Comparison of ENCODE assay signal across 8 cellular contexts in the genomic region with DNA sequence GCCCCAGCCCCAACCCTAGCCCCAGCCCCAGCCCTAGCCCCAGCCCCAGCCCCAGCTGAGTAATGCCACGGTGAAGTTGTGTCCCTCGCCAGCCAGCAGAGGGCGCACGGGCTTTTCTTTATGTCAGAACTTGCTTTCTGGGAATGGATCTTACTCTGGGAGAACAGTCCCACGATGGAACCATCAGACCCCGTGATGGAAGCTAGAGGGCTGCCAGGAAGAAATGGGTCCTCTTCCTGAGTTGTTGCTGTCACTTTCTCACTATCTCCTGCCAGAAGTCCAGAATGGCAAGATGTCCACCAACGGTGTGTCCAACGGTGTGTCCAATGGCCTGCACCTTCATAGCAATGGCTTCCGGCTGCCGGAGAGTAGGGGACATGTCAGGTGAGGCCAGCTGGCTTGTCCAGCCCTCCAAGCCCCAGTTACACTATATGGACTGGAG. TPM values are rescaled to one million over a fixed set of nuclear protein-coding genes. Genes with fewer than 3 reads are reported as not detected.
DNase-seq lines count a peak whose midpoint lies in the region; ATAC-seq and TF ChIP-seq lines count a peak whose summit lies in the region.

No MANE protein-coding gene starts in this region.

- H3K27ac ChIP-seq in IMR-90 (ENCODE audit: insufficient read depth, low read length) = peak overlapping the region; percentile 4; the same call in 1 of the 2 replicates
- no peak overlapping the region for H3K27ac ChIP-seq in aorta (ENCODE audit: low read depth in 1 of 2, low read length in 2 of 2)

- H3K4me3 ChIP-seq in IMR-90 (ENCODE audit: insufficient read depth, low read depth, low read length) (no peak overlapping the region), aorta (ENCODE audit: low read length in 2 of 2) (no peak overlapping the region)

- TF ChIP-seq RAD21 in IMR-90 (IDR thresholded peaks at IDR 0.05; ENCODE audit: low read length) = peak; percentile 62

- H4K5ac ChIP-seq in IMR-90 (ENCODE audit: low read depth, low read length) = peak overlapping the region; percentile 11; the same call in 1 of the 2 replicates

- H3K4me1 ChIP-seq in IMR-90 (ENCODE audit: control insufficient read depth, insufficient read depth, low read length) (peaks cover 27% of the 10 kb centered on the region), aorta (ENCODE audit: control insufficient read depth in 1 of 2, insufficient read depth in 2 of 2, low read length in 2 of 2) (no peaks in the 10 kb centered on the region)

- peak; percentile 16; the same call in 1 of the 2 replicates for ATAC-seq in IMR-90 (ENCODE audit: low read depth)
- ATAC-seq in left ventricle myocardium superior = peak; percentile 13
- ATAC-seq in aorta (ENCODE audit: low FRiP score) = no peak
- ATAC-seq in HG02981 (IDR thresholded peaks at IDR 0.05; ENCODE audit: unreplicated experiment) = no peak

- H3K9me1 ChIP-seq in IMR-90 (ENCODE audit: insufficient read depth, low read length) = peaks cover 19% of the 10 kb centered on the region

- no peak overlapping the region for H3K23ac ChIP-seq in IMR-90 (ENCODE audit: low read depth, low read length)

- H3K18ac ChIP-seq in IMR-90 (ENCODE audit: low read depth, low read length) = no peak overlapping the region

- no peak overlapping the region for H3K4me2 ChIP-seq in IMR-90 (ENCODE audit: low read depth, low read length)

- no peak overlapping the region; the same call in 2 of the 3 replicates for H2BK15ac ChIP-seq in IMR-90 (ENCODE audit: low read depth, low read length)

- dilution Hi-C loops in IMR-90 (cut with HindIII; ENCODE audit: low sequenced_read_pairs, unreplicated experiment) = no loop called here

- H3K36me3 ChIP-seq in IMR-90 (ENCODE audit: control insufficient read depth, insufficient read depth, low read length) (peaks cover 18% of the 10 kb centered on the region), aorta (ENCODE audit: control insufficient read depth in 1 of 2, insufficient read depth in 2 of 2, low read length in 1 of 2) (peaks cover 3 to 18% of the 10 kb centered on the region in 2 donors)

- POLR2A ChIA-PET in IMR-90 (lab: Charles Lee; ENCODE audit: unreplicated experiment) = no interaction called here

- peak; percentile 71 for TF ChIP-seq CTCF in IMR-90 (conservative IDR thresholded peaks at IDR 0.05; ENCODE audit: low read depth, low read length)

- H3K27me3 ChIP-seq in IMR-90 (ENCODE audit: control insufficient read depth, insufficient read depth, low read length) (no peaks in the 10 kb centered on the region), aorta (ENCODE audit: control insufficient read depth in 1 of 2, insufficient read depth in 2 of 2, low read length in 1 of 2) (no peaks in the 10 kb centered on the region)

- DNase-seq in COLO829 (ENCODE audit: low spot score) (peak; percentile 51), IMR-90 (peak; percentile 54), T-helper 2 cell (peak; percentile 21 to 61 (median 50)), amniotic epithelial cell (ENCODE audit: low read depth) (peak; percentile 40), left ventricle myocardium superior (peak; percentile 82), renal cortical epithelial cell (ENCODE audit: low read depth) (peak; percentile 19), aorta (peak; percentile 76 to 94)

- CTCF ChIA-PET in IMR-90 (lab: Yijun Ruan, JAX) = interaction anchor here (0.6 to 7.1 kb wide), 13 partner anchors 11 to 1394 kb away, joined by 3 to 79 read pairs (median 3); a partner anchor contains a TSS

- in situ Hi-C loops in IMR-90 (cut with MboI; ENCODE audit: low sequenced_read_pairs) = no loop called here

- H3K9me3 ChIP-seq in IMR-90 (ENCODE audit: control insufficient read depth, insufficient read depth, low read length) = no peaks in the 10 kb centered on the region
- no peaks in the 10 kb centered on the region for H3K9me3 ChIP-seq in aorta (ENCODE audit: control insufficient read depth, low read length)

- peak overlapping the region; percentile 71; the same call in 1 of the 2 replicates for H4K91ac ChIP-seq in IMR-90 (ENCODE audit: insufficient read depth, low read depth, low read length)

- H2BK20ac ChIP-seq in IMR-90 (ENCODE audit: low read depth, low read length) = 0 out of 2 replicates have a peak overlapping the region, but pooled peaks have one; percentile 54

- peak overlapping the region; percentile 72 for H3K4ac ChIP-seq in IMR-90 (ENCODE audit: low read depth, low read length)

- intact Hi-C loops in IMR-90 (cut with micrococcal nuclease) (loop anchor here (5.0 kb wide), 1 partner anchor 261 kb away; no protein-coding TSS in a partner anchor), left ventricle myocardium superior (cut with micrococcal nuclease) (no loop called here), aorta (cut with DNase I) (loop anchor here in 1 of 2 donors (5.0 kb wide), 2 partner anchors 194 to 311 kb away; no protein-coding TSS in a partner anchor)

- H4K8ac ChIP-seq in IMR-90 (ENCODE audit: low read depth in 2 of 2, low read length in 2 of 2) = peak overlapping the region; percentile 2 to 78; a peak in 1 of 4 replicates

- H2AK5ac ChIP-seq in IMR-90 (ENCODE audit: low read depth, low read length) = peak overlapping the region; percentile 95

- no peak for TF ChIP-seq POLR2A in IMR-90 (IDR thresholded peaks at IDR 0.05; ENCODE audit: low read depth, low read length)

- H2AK9ac ChIP-seq in IMR-90 (replicated peaks; ENCODE audit: low read depth, low read length, poor library complexity) = no peak overlapping the region

- peak overlapping the region; percentile 79 for H2AFZ ChIP-seq in IMR-90 (replicated peaks; ENCODE audit: low read length, poor library complexity)

- H2BK5ac ChIP-seq in IMR-90 (ENCODE audit: low read depth, low read length, poor library complexity, severe bottlenecking) = no peak overlapping the region

- 0% methylated on average over 4 of the region's 10 CpGs; no CpG with 5 or more reads in 1 of the 2 experiments for WGBS in IMR-90 (ENCODE audit: extremely low coverage in 2 of 2, insufficient read length in 1 of 2), 2 experiments
- WGBS in aorta, 2 donors = 36 to 37% methylated on average over 10 of the region's 10 CpGs

- H4K20me1 ChIP-seq in IMR-90 (ENCODE audit: insufficient read depth, low read length) = 0 out of 2 replicates have a peak, but pooled peaks cover 4% of the 10 kb centered on the region

- H3K79me1 ChIP-seq in IMR-90 (ENCODE audit: low read depth in 1 of 2, low read length in 2 of 2) = peaks cover 0 to 18% of the 10 kb centered on the region in 2 experiments; a peak in 2 of 4 replicates

- no peak overlapping the region for H3K56ac ChIP-seq in IMR-90 (ENCODE audit: extremely low read depth, insufficient read depth, low read length)

- no peak overlapping the region for H3K9ac ChIP-seq in IMR-90 (ENCODE audit: low read depth, low read length)

- no TSS peak for BruUV-seq in IMR-90 (replicated peaks; lab: Mats Ljungman, UMichigan)

- H2BK120ac ChIP-seq in IMR-90 (ENCODE audit: low read depth, low read length) = no peak overlapping the region; the same call in 1 of the 2 replicates

- peak overlapping the region; percentile 43; the same call in 1 of the 2 replicates for H3K14ac ChIP-seq in IMR-90 (replicated peaks; ENCODE audit: low read depth, low read length)

TF ChIP-seq in IMR-90, 13 proteins besides CTCF, POLR2A, EP300 and RAD21 (continues in another document):
- TF ChIP-seq RFX5 (IDR thresholded peaks at IDR 0.05; ENCODE audit: low read depth, low read length) (no peak), FOS (IDR thresholded peaks at IDR 0.05; ENCODE audit: low read depth, low read length) (no peak), MAZ (IDR thresholded peaks at IDR 0.05; ENCODE audit: borderline replicate concordance, low read depth, low read length) (0 out of 2 replicates have a peak, but pooled peaks have one; percentile 14), CHD1 (IDR thresholded peaks at IDR 0.05; ENCODE audit: low read depth, low read length) (no peak), RCOR1 (IDR thresholded peaks at IDR 0.05; ENCODE audit: insufficient replicate concordance, low read length) (no peak), CEBPB (IDR thresholded peaks at IDR 0.05; ENCODE audit: low read depth, low read length) (no peak), SMC3 (IDR thresholded peaks at IDR 0.05; ENCODE audit: low read depth, low read length) (peak; percentile 62), BHLHE40 (IDR thresholded peaks at IDR 0.05; ENCODE audit: low read depth, low read length) (no peak), MAFK (IDR thresholded peaks at IDR 0.05; ENCODE audit: low read depth, low read length) (no peak)
- TF ChIP-seq, protein P1, sequence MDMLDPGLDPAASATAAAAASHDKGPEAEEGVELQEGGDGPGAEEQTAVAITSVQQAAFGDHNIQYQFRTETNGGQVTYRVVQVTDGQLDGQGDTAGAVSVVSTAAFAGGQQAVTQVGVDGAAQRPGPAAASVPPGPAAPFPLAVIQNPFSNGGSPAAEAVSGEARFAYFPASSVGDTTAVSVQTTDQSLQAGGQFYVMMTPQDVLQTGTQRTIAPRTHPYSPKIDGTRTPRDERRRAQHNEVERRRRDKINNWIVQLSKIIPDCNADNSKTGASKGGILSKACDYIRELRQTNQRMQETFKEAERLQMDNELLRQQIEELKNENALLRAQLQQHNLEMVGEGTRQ (IDR thresholded peaks at IDR 0.05; ENCODE audit: low read depth, low read length) = no peak
- TF ChIP-seq, protein P2, sequence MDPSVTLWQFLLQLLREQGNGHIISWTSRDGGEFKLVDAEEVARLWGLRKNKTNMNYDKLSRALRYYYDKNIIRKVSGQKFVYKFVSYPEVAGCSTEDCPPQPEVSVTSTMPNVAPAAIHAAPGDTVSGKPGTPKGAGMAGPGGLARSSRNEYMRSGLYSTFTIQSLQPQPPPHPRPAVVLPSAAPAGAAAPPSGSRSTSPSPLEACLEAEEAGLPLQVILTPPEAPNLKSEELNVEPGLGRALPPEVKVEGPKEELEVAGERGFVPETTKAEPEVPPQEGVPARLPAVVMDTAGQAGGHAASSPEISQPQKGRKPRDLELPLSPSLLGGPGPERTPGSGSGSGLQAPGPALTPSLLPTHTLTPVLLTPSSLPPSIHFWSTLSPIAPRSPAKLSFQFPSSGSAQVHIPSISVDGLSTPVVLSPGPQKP (IDR thresholded peaks at IDR 0.05; ENCODE audit: borderline replicate concordance, low read depth, low read length) = no peak

RNA-seq across cellular contexts. Expression of a gene that starts 25.2 kb away (rescaled TPM):
- 19.9 and 21.7 TPM in 2 replicates for total RNA-seq in IMR-90 (2012; rRNA removed)
- polyA plus RNA-seq in IMR-90 (2012; rRNA removed) = 54.1 and 56.4 TPM in 2 replicates
- polyA plus RNA-seq in IMR-90 (2012; cell fraction: cytosol; rRNA removed) = 29.4 and 68.9 TPM in 2 replicates
- 44.0 and 87.8 TPM in 2 replicates for polyA plus RNA-seq in IMR-90 (2012; cell fraction: nucleus; rRNA removed; ENCODE audit: low replicate concordance)
- total RNA-seq in left ventricle myocardium superior = 19.9 TPM
- total RNA-seq in renal cortical epithelial cell = 18.4 and 30.8 TPM in 2 replicates
- total RNA-seq in aorta = 10 to 100 TPM; 27.4 to 32.4 TPM
- polyA plus RNA-seq in aorta = 10 to 100 TPM; 19.9 to 49.1 TPM

RNA-seq across cellular contexts. Expression of a gene that starts 45.0 kb away (rescaled TPM):
- total RNA-seq in IMR-90 (2012; rRNA removed) = 0.18 and 0.28 TPM in 2 replicates
- polyA plus RNA-seq in IMR-90 (2012; rRNA removed) = 1.0 and 1.3 TPM in 2 replicates
- 0.24 and 1.0 TPM in 2 replicates for polyA plus RNA-seq in IMR-90 (2012; cell fraction: cytosol; rRNA removed)
- 9.3 and 16.4 TPM in 2 replicates for polyA plus RNA-seq in IMR-90 (2012; cell fraction: nucleus; rRNA removed; ENCODE audit: low replicate concordance)
- 1.1 TPM for total RNA-seq in left ventricle myocardium superior
- total RNA-seq in renal cortical epithelial cell = 9.0 and 25.4 TPM in 2 replicates
- total RNA-seq in aorta = 1 to 10 TPM; 1.8 to 3.7 TPM
- polyA plus RNA-seq in aorta = 1 to 10 TPM in 1 of 2 donors, under 1 TPM in 1; 0.75 to 1.2 TPM

Comparison
In these comparisons a context has a peak if more than half of its experiments do, and no peak if none do; other contexts are left out.
1. DNase-seq: peak in every context shown above with its lines; median percentile 85 in aorta; 82 in left ventricle myocardium superior; 54 in IMR-90; 51 in COLO829; 50 in T-helper 2 cell; 40 in amniotic epithelial cell; 19 in renal cortical epithelial cell.
2. ATAC-seq: peak in IMR-90 (single experiment) and left ventricle myocardium superior (single experiment); none in aorta (single experiment) and HG02981 (single experiment).